ENCODE assay signal across 9 cellular contexts in the genomic region with DNA sequence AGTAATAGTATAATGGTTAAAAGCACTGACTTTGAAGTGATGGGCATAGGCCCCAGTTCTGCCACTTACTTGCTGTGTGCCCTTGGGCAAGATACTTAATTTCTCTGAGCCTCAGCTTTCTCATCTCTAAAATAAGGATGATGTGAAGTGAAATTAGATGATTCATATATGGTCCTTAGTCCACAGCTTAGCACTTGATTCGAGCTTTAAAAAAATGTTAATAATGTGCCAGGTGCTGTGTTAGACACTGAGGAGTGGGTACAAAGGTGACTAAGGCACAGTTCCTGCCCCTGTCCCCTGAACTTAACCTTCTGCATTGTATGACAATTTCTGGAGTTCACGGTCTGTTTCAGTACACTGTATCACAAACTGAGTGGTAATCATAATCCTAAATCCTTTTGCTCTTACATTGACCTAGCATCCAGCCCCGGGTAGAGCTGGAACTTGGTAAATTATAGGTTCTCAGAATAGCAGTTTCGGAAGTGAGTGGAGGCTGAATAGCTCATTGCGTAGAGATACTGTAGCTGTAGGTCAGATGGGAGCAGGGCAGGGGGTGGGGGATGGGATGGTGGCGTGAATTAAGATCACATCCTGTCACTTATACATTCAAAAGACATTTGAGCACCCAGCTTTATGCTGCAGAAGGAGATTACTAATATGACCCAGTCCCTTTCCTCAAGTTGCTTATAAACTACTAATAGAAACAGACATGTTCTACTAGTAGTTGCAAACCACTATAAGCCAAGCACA. TPM values are rescaled to one million over a fixed set of nuclear protein-coding genes. Genes with fewer than 3 reads are reported as not detected.
DNase-seq lines count a peak whose midpoint lies in the region; ATAC-seq and TF ChIP-seq lines count a peak whose summit lies in the region.
"Had no signal": no experiment of that assay in that cellular context is flagged by ENCODE, and none has a peak within 500 bp of the region (broad histone marks: within the 10 kb centered on the region; RNA-seq: fewer than 3 reads in every experiment).

No MANE protein-coding gene starts in this region.

- H3K4me1 Mint-ChIP-seq in activated T-cell treated with anti-CD3 and anti-CD28 coated beads, Interleukin-2, amount 50 U/mL, for 24 hours (ENCODE audit: low read depth): peaks cover 44% of the 10 kb centered on the region
- H3K4me1 Mint-ChIP-seq in T-helper 1 cell treated with Interleukin-12 subunit alpha and Interleukin-12 subunit beta and Interleukin-4 antibody, amounts not matched to agents 30 μg/mL and 1 μg/mL, for 36 hours (ENCODE audit: low read depth): peaks cover 25% of the 10 kb centered on the region
- peaks cover 27% of the 10 kb centered on the region for H3K4me1 Mint-ChIP-seq in stimulated activated memory B cell treated with anti-CD40 and anti-IgM and Interleukin-4, amounts not matched to agents 10 μg/mL and 1 μg/mL and 100 μg/mL, for 72 hours

- H3K36me3 Mint-ChIP-seq in activated T-cell treated with anti-CD3 and anti-CD28 coated beads, Interleukin-2, amount 50 U/mL, for 24 hours (ENCODE audit: low read depth): peaks cover 74% of the 10 kb centered on the region
- peaks cover 35% of the 10 kb centered on the region for H3K36me3 Mint-ChIP-seq in T-helper 1 cell treated with Interleukin-12 subunit alpha and Interleukin-12 subunit beta and Interleukin-4 antibody, amounts not matched to agents 30 μg/mL and 1 μg/mL, for 36 hours (ENCODE audit: low read depth)
- peaks cover 30% of the 10 kb centered on the region for H3K36me3 Mint-ChIP-seq in stimulated activated memory B cell treated with anti-CD40 and anti-IgM and Interleukin-4, amounts not matched to agents 10 μg/mL and 1 μg/mL and 100 μg/mL, for 72 hours

- H3K27ac Mint-ChIP-seq in activated T-cell treated with anti-CD3 and anti-CD28 coated beads, Interleukin-2, amount 50 U/mL, for 24 hours: peak overlapping the region; percentile 89
- peak overlapping the region; percentile 75 for H3K27ac Mint-ChIP-seq in T-helper 1 cell treated with Interleukin-12 subunit alpha and Interleukin-12 subunit beta and Interleukin-4 antibody, amounts not matched to agents 30 μg/mL and 1 μg/mL, for 36 hours
- H3K27ac Mint-ChIP-seq in stimulated activated memory B cell treated with anti-CD40 and anti-IgM and Interleukin-4, amounts not matched to agents 10 μg/mL and 1 μg/mL and 100 μg/mL, for 72 hours: peak overlapping the region; percentile 65

- TF ChIP-seq CTCF in fibroblast of villous mesenchyme (IDR thresholded peaks at IDR 0.05; ENCODE audit: insufficient read depth, low read depth, low read length): no peak

- peaks cover 14% of the 10 kb centered on the region for H3K9me3 Mint-ChIP-seq in activated T-cell treated with anti-CD3 and anti-CD28 coated beads, Interleukin-2, amount 50 U/mL, for 24 hours
- H3K9me3 Mint-ChIP-seq in T-helper 1 cell treated with Interleukin-12 subunit alpha and Interleukin-12 subunit beta and Interleukin-4 antibody, amounts not matched to agents 30 μg/mL and 1 μg/mL, for 36 hours: no peaks in the 10 kb centered on the region
- peaks cover 3% of the 10 kb centered on the region for H3K9me3 Mint-ChIP-seq in stimulated activated memory B cell treated with anti-CD40 and anti-IgM and Interleukin-4, amounts not matched to agents 10 μg/mL and 1 μg/mL and 100 μg/mL, for 72 hours

- no peak for DNase-seq in activated T-cell treated with anti-CD3 and anti-CD28 coated beads, Interleukin-2, amount 50 U/mL, for 24 hours
- DNase-seq in activated T-cell treated with anti-CD3 and anti-CD28 coated beads, Interleukin-2, amount 50 U/mL, for 1 hour: no peak
- DNase-seq in fibroblast of villous mesenchyme (ENCODE audit: low read depth) (no peak), GF-D8 (lab: John Stamatoyannopoulos, UW) (no peak), NCI-H1694 (lab: John Stamatoyannopoulos, UW) (no peak)
- DNase-seq: colonic mucosa had no signal

- H3K27me3 Mint-ChIP-seq in activated T-cell treated with anti-CD3 and anti-CD28 coated beads, Interleukin-2, amount 50 U/mL, for 24 hours: no peaks in the 10 kb centered on the region
- H3K27me3 Mint-ChIP-seq in T-helper 1 cell treated with Interleukin-12 subunit alpha and Interleukin-12 subunit beta and Interleukin-4 antibody, amounts not matched to agents 30 μg/mL and 1 μg/mL, for 36 hours (ENCODE audit: low read depth): no peaks in the 10 kb centered on the region
- H3K27me3 Mint-ChIP-seq in stimulated activated memory B cell treated with anti-CD40 and anti-IgM and Interleukin-4, amounts not matched to agents 10 μg/mL and 1 μg/mL and 100 μg/mL, for 72 hours: no peaks in the 10 kb centered on the region

- H3K4me3 Mint-ChIP-seq in activated T-cell treated with anti-CD3 and anti-CD28 coated beads, Interleukin-2, amount 50 U/mL, for 24 hours: peak overlapping the region; percentile 93
- peak overlapping the region; percentile 97 for H3K4me3 Mint-ChIP-seq in T-helper 1 cell treated with Interleukin-12 subunit alpha and Interleukin-12 subunit beta and Interleukin-4 antibody, amounts not matched to agents 30 μg/mL and 1 μg/mL, for 36 hours
- peak overlapping the region; percentile 86 for H3K4me3 Mint-ChIP-seq in stimulated activated memory B cell treated with anti-CD40 and anti-IgM and Interleukin-4, amounts not matched to agents 10 μg/mL and 1 μg/mL and 100 μg/mL, for 72 hours

- ATAC-seq in stimulated activated memory B cell treated with anti-CD40 and anti-IgM and Interleukin-4, amounts not matched to agents 10 μg/mL and 1 μg/mL and 100 μg/mL, for 72 hours: no peak
- no peak for ATAC-seq in GM21825 (IDR thresholded peaks at IDR 0.05; ENCODE audit: unreplicated experiment)

- H3K4me3 ChIP-seq in fibroblast of villous mesenchyme (ENCODE audit: low read depth, low read length): peak overlapping the region; percentile 90

RNA-seq across cellular contexts. Expression of a gene that starts 1.5 kb away (rescaled TPM):
- total RNA-seq in fibroblast of villous mesenchyme: 6.4 and 11.2 TPM in 2 replicates

RNA-seq across cellular contexts. Expression of a gene that starts 30.7 kb away (rescaled TPM):
- 15.8 and 17.3 TPM in 2 replicates for total RNA-seq in fibroblast of villous mesenchyme

RNA-seq across cellular contexts. Expression of a gene that starts 31.0 kb away (rescaled TPM):
- total RNA-seq in fibroblast of villous mesenchyme: 14.2 and 14.8 TPM in 2 replicates
